ENCODE assay signal across 8 cellular contexts in the genomic region with DNA sequence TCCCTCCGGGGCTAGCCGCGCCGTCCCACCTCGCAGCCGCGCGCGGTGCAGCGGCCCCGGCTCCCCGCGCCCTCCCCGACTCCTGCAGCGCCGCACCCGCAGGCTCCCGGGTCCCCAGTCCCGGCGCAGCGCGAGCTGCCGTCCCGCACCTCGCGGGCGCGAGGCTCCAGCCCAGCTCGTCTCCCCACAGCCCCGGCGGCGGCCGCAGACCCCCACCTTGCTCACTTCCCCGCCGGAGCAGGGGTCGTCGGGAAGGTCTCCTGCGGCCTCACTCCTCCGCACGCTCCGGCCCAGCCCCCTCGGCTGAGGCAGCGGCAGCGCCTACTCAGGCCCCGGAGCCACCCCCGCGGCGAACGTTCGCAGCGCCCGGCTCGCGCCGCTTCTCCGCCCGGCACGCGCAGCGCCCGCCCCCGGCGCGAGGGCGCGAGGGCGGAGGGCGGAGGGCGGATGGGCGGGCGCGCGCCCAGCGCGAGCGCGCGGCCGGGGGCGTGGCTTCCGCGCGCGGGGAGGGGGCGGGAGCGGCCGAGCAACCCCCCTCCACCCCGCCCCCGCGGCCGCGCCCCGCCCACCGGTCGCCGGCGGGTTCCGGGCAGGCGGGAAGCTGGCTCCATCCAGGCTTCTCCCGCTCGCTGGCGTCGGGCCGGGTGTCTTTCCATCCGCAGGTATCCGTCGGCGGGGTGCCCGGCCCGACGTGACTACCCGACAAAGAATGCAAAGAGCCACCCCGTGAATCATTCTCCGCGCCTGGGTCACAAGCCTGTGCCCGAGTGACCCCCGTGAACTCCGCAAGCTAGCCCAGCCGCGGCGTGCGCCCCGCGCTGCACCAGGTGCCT. TPM values are rescaled to one million over a fixed set of nuclear protein-coding genes. Genes with fewer than 3 reads are reported as not detected.
DNase-seq lines count a peak whose midpoint lies in the region; ATAC-seq and TF ChIP-seq lines count a peak whose summit lies in the region.

TSS of gene DTNB (minus strand) at position 408 of the 833 bp plus-strand sequence. CDS start 20,917 bp downstream, outside the sequence.

- H3K27ac Mint-ChIP-seq in CD8-positive, alpha-beta T cell: peak within 1 kb of the TSS; percentile 83

- no peak for TF ChIP-seq CTCF in CD8-positive, alpha-beta T cell (IDR thresholded peaks at IDR 0.05)
- no peak for TF ChIP-seq CTCF in PC-3 (conservative IDR thresholded peaks at IDR 0.05; ENCODE audit: low read depth, low read length)

- no peaks in the 10 kb centered on the region for H4K20me1 ChIP-seq in PC-3 (ENCODE audit: low read length)

- H3K36me3 ChIP-seq in CD8-positive, alpha-beta T cell (ENCODE audit: insufficient read depth, low read length): no peaks in the 10 kb centered on the region
- H3K36me3 ChIP-seq in PC-3 (ENCODE audit: low read depth, low read length): no peaks in the 10 kb centered on the region

- no peaks in the 10 kb centered on the region for H3K9me3 Mint-ChIP-seq in CD8-positive, alpha-beta T cell

- H3K4me1 Mint-ChIP-seq in CD8-positive, alpha-beta T cell (ENCODE audit: low read depth): peaks cover 33% of the 10 kb centered on the region

- intact Hi-C loops in CD8-positive, alpha-beta T cell (cut with DNase I, micrococcal nuclease): loop anchor here (1.0 to 10.0 kb wide), 13 partner anchors 205 to 1729 kb away; partner anchors contain the start of genes KIF3C (in 2 of the 2), UBXN2A (in 2 of the 2), ASXL2 (in 1 of the 2) and DNAJC27 (in 1 of the 2)
- intact Hi-C loops in PC-3 (cut with micrococcal nuclease): loop anchor here (1.0 kb wide), 1 partner anchor 27 kb away; no protein-coding TSS in a partner anchor

- ATAC-seq in CD8-positive, alpha-beta T cell: peak; percentile 73
- peak; percentile 67 for ATAC-seq in GM19395 (IDR thresholded peaks at IDR 0.05; ENCODE audit: unreplicated experiment)
- ATAC-seq in HG03520 (IDR thresholded peaks at IDR 0.05; ENCODE audit: unreplicated experiment): peak; percentile 58
- peak; percentile 67 for ATAC-seq in PC-3
- peak; percentile 88 for ATAC-seq in esophagus mucosa

- no TSS peak for BruUV-seq in PC-3 (replicated peaks; lab: Mats Ljungman, UMichigan)

- H3K4me1 ChIP-seq in CD8-positive, alpha-beta T cell (ENCODE audit: insufficient read depth, low read length): peaks cover 15% of the 10 kb centered on the region
- peaks cover 26% of the 10 kb centered on the region for H3K4me1 ChIP-seq in PC-3 (ENCODE audit: insufficient read depth, low read length)

- no peaks in the 10 kb centered on the region for H3F3A ChIP-seq in PC-3 (ENCODE audit: low read length, unreplicated experiment)

- H3K27me3 Mint-ChIP-seq in CD8-positive, alpha-beta T cell (ENCODE audit: low read depth): no peaks in the 10 kb centered on the region

- H3K4me3 Mint-ChIP-seq in CD8-positive, alpha-beta T cell: peak within 1 kb of the TSS; percentile 88

- POLR2A ChIA-PET in CD8-positive, alpha-beta T cell (lab: Charles Lee): interaction anchor here (0.7 to 2.0 kb wide), 3 partner anchors 205 to 1100 kb away, joined by 3 to 10 read pairs (median 4); partner anchors contain the start of gene ASXL2
- POLR2A ChIA-PET in PC-3 (lab: Charles Lee; ENCODE audit: unreplicated experiment): interaction anchor here (0.6 kb wide), 2 partner anchors 178 to 350 kb away, joined by 4 to 5 read pairs; no protein-coding TSS in a partner anchor

- H3K79me2 ChIP-seq in PC-3 (ENCODE audit: low read length): peaks cover 44% of the 10 kb centered on the region

- no peaks in the 10 kb centered on the region for H3K9me3 ChIP-seq in CD8-positive, alpha-beta T cell (ENCODE audit: low read length)
- H3K9me3 ChIP-seq in PC-3 (ENCODE audit: low read length): no peaks in the 10 kb centered on the region

- H2AFZ ChIP-seq in PC-3 (ENCODE audit: low read length): peak within 1 kb of the TSS; percentile 94

- CTCF ChIA-PET in CD8-positive, alpha-beta T cell (lab: Charles Lee): interaction anchor here (1.5 to 2.2 kb wide), 3 partner anchors 9 to 67 kb away, joined by 3 to 8 read pairs (median 4); no protein-coding TSS in a partner anchor
- CTCF ChIA-PET in PC-3 (lab: Charles Lee): interaction anchor here (0.7 to 1.0 kb wide), 2 partner anchors 26 to 311 kb away, joined by 3 read pairs; no protein-coding TSS in a partner anchor

- H3K4me3 ChIP-seq in CD8-positive, alpha-beta T cell (ENCODE audit: low read depth, low read length): peak within 1 kb of the TSS; percentile 76
- H3K4me3 ChIP-seq in PC-3 (ENCODE audit: low read length): peak within 1 kb of the TSS; percentile 82

- H3K36me3 Mint-ChIP-seq in CD8-positive, alpha-beta T cell: peaks cover 3% of the 10 kb centered on the region

- H3K27ac ChIP-seq in CD8-positive, alpha-beta T cell (ENCODE audit: low read depth, low read length): peak within 1 kb of the TSS; percentile 62
- H3K27ac ChIP-seq in PC-3 (ENCODE audit: low read length): no peak within 1 kb of the TSS

- peak within 1 kb of the TSS; percentile 92 for H3K4me2 ChIP-seq in PC-3 (ENCODE audit: low read length)

- no peaks in the 10 kb centered on the region for H3K27me3 ChIP-seq in CD8-positive, alpha-beta T cell (ENCODE audit: insufficient read depth, low read length)
- H3K27me3 ChIP-seq in PC-3 (ENCODE audit: low read length): no peaks in the 10 kb centered on the region

- H3K9ac ChIP-seq in PC-3 (ENCODE audit: low read length): no peak within 1 kb of the TSS; the same call in 1 of the 2 replicates

- peak; percentile 52 to 89 (median 76) for DNase-seq in CD8-positive, alpha-beta T cell
- DNase-seq in PC-3: peak; percentile 89
- peak; percentile 86 for DNase-seq in activated T-cell treated with anti-CD3 and anti-CD28 coated beads, Interleukin-2, amount 50 U/mL, for 1 hour
- peak; percentile 72 for DNase-seq in myocyte (ENCODE audit: low read depth)
- peak; percentile 36 to 78 for DNase-seq in stimulated activated CD8-positive, alpha-beta memory T cell treated with anti-CD3 and anti-CD28 coated beads, Interleukin-7, amount 100 ng/mL, for 4 hours (ENCODE audit: low read depth in 2 of 2)

- H3K9me2 ChIP-seq in PC-3 (replicated peaks; ENCODE audit: low read length): no peaks in the 10 kb centered on the region

RNA-seq across cellular contexts. Expression of gene DTNB, which starts in this region (rescaled TPM):
- 10 to 100 TPM; 27.1 to 33.2 TPM for total RNA-seq in CD8-positive, alpha-beta T cell
- total RNA-seq in PC-3 (2014; rRNA removed) (23.1 and 23.6 TPM in 2 replicates), esophagus mucosa (14.6 TPM), myocyte (1.7 and 2.9 TPM in 2 replicates)
- 4.2 TPM for polyA plus RNA-seq in myocyte (2012)
